1 cellular context compared by ENCODE assay signal in the genomic region with DNA sequence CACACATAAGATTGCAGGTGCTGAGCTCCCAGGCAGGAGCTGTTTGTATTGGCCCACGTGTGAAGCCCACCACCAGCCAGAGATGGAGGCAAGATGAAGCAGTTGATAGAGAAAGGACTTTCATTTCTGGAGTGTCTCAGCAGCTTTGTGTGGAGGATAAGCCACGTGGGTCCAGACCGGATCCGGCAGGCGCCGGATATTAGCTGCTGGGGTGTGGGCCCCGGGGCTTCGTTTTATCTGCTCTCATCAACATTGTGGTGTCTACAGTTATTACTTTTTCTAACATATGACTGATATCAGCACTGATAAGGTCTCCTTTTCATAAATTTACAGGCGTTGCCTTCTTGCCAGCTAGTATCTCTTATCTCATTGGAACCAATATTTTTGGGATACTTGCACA.
TF ChIP-seq lines count a peak whose summit lies in the region.

No MANE protein-coding gene starts in this region.

TF ChIP-seq in K562, 482 proteins besides CTCF, POLR2A, EP300 and RAD21 (continued from another document and continues in another):
- TF ChIP-seq, protein P1, sequence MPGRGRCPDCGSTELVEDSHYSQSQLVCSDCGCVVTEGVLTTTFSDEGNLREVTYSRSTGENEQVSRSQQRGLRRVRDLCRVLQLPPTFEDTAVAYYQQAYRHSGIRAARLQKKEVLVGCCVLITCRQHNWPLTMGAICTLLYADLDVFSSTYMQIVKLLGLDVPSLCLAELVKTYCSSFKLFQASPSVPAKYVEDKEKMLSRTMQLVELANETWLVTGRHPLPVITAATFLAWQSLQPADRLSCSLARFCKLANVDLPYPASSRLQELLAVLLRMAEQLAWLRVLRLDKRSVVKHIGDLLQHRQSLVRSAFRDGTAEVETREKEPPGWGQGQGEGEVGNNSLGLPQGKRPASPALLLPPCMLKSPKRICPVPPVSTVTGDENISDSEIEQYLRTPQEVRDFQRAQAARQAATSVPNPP (IDR thresholded peaks at IDR 0.05; ENCODE audit: borderline replicate concordance, insufficient read depth, insufficient read length), result no peak
- no peak for TF ChIP-seq SIN3A (IDR thresholded peaks at IDR 0.05; ENCODE audit: borderline replicate concordance in 2 of 2, control insufficient read depth in 1 of 2, low read depth in 2 of 2, low read length in 2 of 2)
- TF ChIP-seq GABPA (tag; conservative IDR thresholded peaks at IDR 0.05; ENCODE audit: low read depth), result peak; percentile 60
- TF ChIP-seq TCF7 (IDR thresholded peaks at IDR 0.05; ENCODE audit: borderline replicate concordance), result no peak
- peak; percentile 13; the same call in 1 of the 2 replicates for TF ChIP-seq CXXC5 (CRISPR knock-in tag; IDR thresholded peaks at IDR 0.05)
- no peak for TF ChIP-seq NR1H2 (CRISPR knock-in tag; IDR thresholded peaks at IDR 0.05)
- TF ChIP-seq NCOR1 (IDR thresholded peaks at IDR 0.05), result no peak
- TF ChIP-seq HMG20A (CRISPR knock-in tag; conservative IDR thresholded peaks at IDR 0.05), result no peak
- TF ChIP-seq DPF2 (IDR thresholded peaks at IDR 0.05), result 0 out of 2 replicates have a peak, but pooled peaks have one; percentile 22
- TF ChIP-seq, protein P2, sequence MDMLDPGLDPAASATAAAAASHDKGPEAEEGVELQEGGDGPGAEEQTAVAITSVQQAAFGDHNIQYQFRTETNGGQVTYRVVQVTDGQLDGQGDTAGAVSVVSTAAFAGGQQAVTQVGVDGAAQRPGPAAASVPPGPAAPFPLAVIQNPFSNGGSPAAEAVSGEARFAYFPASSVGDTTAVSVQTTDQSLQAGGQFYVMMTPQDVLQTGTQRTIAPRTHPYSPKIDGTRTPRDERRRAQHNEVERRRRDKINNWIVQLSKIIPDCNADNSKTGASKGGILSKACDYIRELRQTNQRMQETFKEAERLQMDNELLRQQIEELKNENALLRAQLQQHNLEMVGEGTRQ (CRISPR knock-in tag; IDR thresholded peaks at IDR 0.05), result 0 out of 2 replicates have a peak, but pooled peaks have one; percentile 5
- TF ChIP-seq, protein P3, sequence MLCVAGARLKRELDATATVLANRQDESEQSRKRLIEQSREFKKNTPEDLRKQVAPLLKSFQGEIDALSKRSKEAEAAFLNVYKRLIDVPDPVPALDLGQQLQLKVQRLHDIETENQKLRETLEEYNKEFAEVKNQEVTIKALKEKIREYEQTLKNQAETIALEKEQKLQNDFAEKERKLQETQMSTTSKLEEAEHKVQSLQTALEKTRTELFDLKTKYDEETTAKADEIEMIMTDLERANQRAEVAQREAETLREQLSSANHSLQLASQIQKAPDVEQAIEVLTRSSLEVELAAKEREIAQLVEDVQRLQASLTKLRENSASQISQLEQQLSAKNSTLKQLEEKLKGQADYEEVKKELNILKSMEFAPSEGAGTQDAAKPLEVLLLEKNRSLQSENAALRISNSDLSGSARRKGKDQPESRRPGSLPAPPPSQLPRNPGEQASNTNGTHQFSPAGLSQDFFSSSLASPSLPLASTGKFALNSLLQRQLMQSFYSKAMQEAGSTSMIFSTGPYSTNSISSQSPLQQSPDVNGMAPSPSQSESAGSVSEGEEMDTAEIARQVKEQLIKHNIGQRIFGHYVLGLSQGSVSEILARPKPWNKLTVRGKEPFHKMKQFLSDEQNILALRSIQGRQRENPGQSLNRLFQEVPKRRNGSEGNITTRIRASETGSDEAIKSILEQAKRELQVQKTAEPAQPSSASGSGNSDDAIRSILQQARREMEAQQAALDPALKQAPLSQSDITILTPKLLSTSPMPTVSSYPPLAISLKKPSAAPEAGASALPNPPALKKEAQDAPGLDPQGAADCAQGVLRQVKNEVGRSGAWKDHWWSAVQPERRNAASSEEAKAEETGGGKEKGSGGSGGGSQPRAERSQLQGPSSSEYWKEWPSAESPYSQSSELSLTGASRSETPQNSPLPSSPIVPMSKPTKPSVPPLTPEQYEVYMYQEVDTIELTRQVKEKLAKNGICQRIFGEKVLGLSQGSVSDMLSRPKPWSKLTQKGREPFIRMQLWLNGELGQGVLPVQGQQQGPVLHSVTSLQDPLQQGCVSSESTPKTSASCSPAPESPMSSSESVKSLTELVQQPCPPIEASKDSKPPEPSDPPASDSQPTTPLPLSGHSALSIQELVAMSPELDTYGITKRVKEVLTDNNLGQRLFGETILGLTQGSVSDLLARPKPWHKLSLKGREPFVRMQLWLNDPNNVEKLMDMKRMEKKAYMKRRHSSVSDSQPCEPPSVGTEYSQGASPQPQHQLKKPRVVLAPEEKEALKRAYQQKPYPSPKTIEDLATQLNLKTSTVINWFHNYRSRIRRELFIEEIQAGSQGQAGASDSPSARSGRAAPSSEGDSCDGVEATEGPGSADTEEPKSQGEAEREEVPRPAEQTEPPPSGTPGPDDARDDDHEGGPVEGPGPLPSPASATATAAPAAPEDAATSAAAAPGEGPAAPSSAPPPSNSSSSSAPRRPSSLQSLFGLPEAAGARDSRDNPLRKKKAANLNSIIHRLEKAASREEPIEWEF (CRISPR knock-in tag; IDR thresholded peaks at IDR 0.05), result no peak
- TF ChIP-seq SIN3B (IDR thresholded peaks at IDR 0.05; ENCODE audit: low read depth), result no peak
- TF ChIP-seq, protein P4, sequence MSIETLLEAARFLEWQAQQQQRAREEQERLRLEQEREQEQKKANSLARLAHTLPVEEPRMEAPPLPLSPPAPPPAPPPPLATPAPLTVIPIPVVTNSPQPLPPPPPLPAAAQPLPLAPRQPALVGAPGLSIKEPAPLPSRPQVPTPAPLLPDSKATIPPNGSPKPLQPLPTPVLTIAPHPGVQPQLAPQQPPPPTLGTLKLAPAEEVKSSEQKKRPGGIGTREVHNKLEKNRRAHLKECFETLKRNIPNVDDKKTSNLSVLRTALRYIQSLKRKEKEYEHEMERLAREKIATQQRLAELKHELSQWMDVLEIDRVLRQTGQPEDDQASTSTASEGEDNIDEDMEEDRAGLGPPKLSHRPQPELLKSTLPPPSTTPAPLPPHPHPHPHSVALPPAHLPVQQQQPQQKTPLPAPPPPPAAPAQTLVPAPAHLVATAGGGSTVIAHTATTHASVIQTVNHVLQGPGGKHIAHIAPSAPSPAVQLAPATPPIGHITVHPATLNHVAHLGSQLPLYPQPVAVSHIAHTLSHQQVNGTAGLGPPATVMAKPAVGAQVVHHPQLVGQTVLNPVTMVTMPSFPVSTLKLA (conservative IDR thresholded peaks at IDR 0.05), result 0 out of 4 replicates have a peak, but pooled peaks of 1 of the 2 experiments have one; percentile 30
- TF ChIP-seq ZFPM2 (CRISPR knock-in tag; IDR thresholded peaks at IDR 0.05), result no peak
- TF ChIP-seq MYC (IDR thresholded peaks at IDR 0.05; ENCODE audit: low read depth, low read length), result peak; percentile 83
- TF ChIP-seq MYC (CRISPR knock-in tag; IDR thresholded peaks at IDR 0.05; ENCODE audit: borderline replicate concordance, low read depth), result 0 out of 2 replicates have a peak, but pooled peaks have one; percentile 23
- no peak for TF ChIP-seq NCOA6 (IDR thresholded peaks at IDR 0.05)
- peak in 1 of 2 experiments; percentile 6; a peak in 1 of 4 replicates for TF ChIP-seq RCOR1 (IDR thresholded peaks at IDR 0.05; ENCODE audit: borderline replicate concordance in 1 of 2, low read depth in 2 of 2, low read length in 2 of 2)
- TF ChIP-seq SAFB (IDR thresholded peaks at IDR 0.05; ENCODE audit: borderline replicate concordance, low read depth, low read length), result no peak
- TF ChIP-seq DACH1 (IDR thresholded peaks at IDR 0.05; ENCODE audit: partially characterized antibody), result no peak
- TF ChIP-seq KLF16 (IDR thresholded peaks at IDR 0.05), result peak; percentile 70
- TF ChIP-seq, protein P5, sequence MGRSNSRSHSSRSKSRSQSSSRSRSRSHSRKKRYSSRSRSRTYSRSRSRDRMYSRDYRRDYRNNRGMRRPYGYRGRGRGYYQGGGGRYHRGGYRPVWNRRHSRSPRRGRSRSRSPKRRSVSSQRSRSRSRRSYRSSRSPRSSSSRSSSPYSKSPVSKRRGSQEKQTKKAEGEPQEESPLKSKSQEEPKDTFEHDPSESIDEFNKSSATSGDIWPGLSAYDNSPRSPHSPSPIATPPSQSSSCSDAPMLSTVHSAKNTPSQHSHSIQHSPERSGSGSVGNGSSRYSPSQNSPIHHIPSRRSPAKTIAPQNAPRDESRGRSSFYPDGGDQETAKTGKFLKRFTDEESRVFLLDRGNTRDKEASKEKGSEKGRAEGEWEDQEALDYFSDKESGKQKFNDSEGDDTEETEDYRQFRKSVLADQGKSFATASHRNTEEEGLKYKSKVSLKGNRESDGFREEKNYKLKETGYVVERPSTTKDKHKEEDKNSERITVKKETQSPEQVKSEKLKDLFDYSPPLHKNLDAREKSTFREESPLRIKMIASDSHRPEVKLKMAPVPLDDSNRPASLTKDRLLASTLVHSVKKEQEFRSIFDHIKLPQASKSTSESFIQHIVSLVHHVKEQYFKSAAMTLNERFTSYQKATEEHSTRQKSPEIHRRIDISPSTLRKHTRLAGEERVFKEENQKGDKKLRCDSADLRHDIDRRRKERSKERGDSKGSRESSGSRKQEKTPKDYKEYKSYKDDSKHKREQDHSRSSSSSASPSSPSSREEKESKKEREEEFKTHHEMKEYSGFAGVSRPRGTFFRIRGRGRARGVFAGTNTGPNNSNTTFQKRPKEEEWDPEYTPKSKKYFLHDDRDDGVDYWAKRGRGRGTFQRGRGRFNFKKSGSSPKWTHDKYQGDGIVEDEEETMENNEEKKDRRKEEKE (IDR thresholded peaks at IDR 0.05; ENCODE audit: borderline replicate concordance in 1 of 2, control insufficient read depth in 1 of 2, low read depth in 2 of 2, low read length in 1 of 2), result no peak
- no peak for TF ChIP-seq PML (IDR thresholded peaks at IDR 0.05; ENCODE audit: low read length)
- TF ChIP-seq, protein P6, sequence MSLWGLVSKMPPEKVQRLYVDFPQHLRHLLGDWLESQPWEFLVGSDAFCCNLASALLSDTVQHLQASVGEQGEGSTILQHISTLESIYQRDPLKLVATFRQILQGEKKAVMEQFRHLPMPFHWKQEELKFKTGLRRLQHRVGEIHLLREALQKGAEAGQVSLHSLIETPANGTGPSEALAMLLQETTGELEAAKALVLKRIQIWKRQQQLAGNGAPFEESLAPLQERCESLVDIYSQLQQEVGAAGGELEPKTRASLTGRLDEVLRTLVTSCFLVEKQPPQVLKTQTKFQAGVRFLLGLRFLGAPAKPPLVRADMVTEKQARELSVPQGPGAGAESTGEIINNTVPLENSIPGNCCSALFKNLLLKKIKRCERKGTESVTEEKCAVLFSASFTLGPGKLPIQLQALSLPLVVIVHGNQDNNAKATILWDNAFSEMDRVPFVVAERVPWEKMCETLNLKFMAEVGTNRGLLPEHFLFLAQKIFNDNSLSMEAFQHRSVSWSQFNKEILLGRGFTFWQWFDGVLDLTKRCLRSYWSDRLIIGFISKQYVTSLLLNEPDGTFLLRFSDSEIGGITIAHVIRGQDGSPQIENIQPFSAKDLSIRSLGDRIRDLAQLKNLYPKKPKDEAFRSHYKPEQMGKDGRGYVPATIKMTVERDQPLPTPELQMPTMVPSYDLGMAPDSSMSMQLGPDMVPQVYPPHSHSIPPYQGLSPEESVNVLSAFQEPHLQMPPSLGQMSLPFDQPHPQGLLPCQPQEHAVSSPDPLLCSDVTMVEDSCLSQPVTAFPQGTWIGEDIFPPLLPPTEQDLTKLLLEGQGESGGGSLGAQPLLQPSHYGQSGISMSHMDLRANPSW (CRISPR knock-in tag; IDR thresholded peaks at IDR 0.05), result no peak
- no peak for TF ChIP-seq TGIF2 (CRISPR knock-in tag; IDR thresholded peaks at IDR 0.05)
- TF ChIP-seq, protein P7, sequence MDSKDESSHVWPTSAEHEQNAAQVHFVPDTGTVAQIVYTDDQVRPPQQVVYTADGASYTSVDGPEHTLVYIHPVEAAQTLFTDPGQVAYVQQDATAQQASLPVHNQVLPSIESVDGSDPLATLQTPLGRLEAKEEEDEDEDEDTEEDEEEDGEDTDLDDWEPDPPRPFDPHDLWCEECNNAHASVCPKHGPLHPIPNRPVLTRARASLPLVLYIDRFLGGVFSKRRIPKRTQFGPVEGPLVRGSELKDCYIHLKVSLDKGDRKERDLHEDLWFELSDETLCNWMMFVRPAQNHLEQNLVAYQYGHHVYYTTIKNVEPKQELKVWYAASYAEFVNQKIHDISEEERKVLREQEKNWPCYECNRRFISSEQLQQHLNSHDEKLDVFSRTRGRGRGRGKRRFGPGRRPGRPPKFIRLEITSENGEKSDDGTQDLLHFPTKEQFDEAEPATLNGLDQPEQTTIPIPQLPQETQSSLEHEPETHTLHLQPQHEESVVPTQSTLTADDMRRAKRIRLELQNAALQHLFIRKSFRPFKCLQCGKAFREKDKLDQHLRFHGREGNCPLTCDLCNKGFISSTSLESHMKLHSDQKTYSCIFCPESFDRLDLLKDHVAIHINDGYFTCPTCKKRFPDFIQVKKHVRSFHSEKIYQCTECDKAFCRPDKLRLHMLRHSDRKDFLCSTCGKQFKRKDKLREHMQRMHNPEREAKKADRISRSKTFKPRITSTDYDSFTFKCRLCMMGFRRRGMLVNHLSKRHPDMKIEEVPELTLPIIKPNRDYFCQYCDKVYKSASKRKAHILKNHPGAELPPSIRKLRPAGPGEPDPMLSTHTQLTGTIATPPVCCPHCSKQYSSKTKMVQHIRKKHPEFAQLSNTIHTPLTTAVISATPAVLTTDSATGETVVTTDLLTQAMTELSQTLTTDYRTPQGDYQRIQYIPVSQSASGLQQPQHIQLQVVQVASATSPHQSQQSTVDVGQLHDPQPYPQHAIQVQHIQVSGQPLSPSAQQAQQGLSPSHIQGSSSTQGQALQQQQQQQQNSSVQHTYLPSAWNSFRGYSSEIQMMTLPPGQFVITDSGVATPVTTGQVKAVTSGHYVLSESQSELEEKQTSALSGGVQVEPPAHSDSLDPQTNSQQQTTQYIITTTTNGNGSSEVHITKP (IDR thresholded peaks at IDR 0.05; ENCODE audit: partially characterized antibody), result no peak
- 0 out of 2 replicates have a peak, but pooled peaks have one; percentile 35 for TF ChIP-seq EP400 (IDR thresholded peaks at IDR 0.05)
- no peak for TF ChIP-seq FUS (optimal IDR thresholded peaks at IDR 0.05; ENCODE audit: low read depth, low read length)
- TF ChIP-seq HNRNPK (IDR thresholded peaks at IDR 0.05; ENCODE audit: low read depth, low read length, poor library complexity, severe bottlenecking), result no peak
- TF ChIP-seq KLF1 (tag; IDR thresholded peaks at IDR 0.05), result no peak
- TF ChIP-seq RUNX1 (IDR thresholded peaks at IDR 0.05; ENCODE audit: low read depth), result no peak
- TF ChIP-seq PCBP2 (IDR thresholded peaks at IDR 0.05; ENCODE audit: low read depth, low read length, poor library complexity, severe bottlenecking), result no peak
- no peak for TF ChIP-seq ESRRA (IDR thresholded peaks at IDR 0.05; ENCODE audit: borderline replicate concordance, low read depth)
- TF ChIP-seq BRCA1 (IDR thresholded peaks at IDR 0.05), result no peak
- TF ChIP-seq BRCA1 (CRISPR knock-in tag; IDR thresholded peaks at IDR 0.05), result no peak
- TF ChIP-seq ARHGAP35 (IDR thresholded peaks at IDR 0.05; ENCODE audit: partially characterized antibody), result no peak
- TF ChIP-seq, protein P8, sequence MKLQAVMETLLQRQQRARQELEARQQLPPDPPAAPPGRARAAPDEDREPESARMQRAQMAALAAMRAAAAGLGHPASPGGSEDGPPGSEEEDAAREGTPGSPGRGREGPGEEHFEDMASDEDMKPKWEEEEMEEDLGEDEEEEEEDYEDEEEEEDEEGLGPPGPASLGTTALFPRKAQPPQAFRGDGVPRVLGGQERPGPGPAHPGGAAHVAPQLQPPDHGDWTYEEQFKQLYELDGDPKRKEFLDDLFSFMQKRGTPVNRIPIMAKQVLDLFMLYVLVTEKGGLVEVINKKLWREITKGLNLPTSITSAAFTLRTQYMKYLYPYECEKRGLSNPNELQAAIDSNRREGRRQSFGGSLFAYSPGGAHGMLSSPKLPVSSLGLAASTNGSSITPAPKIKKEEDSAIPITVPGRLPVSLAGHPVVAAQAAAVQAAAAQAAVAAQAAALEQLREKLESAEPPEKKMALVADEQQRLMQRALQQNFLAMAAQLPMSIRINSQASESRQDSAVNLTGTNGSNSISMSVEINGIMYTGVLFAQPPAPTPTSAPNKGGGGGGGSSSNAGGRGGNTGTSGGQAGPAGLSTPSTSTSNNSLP (IDR thresholded peaks at IDR 0.05; ENCODE audit: borderline replicate concordance, low read depth, low read length), result no peak
- no peak for TF ChIP-seq ARNT (IDR thresholded peaks at IDR 0.05)
- no peak for TF ChIP-seq HDAC1 (IDR thresholded peaks at IDR 0.05)
- no peak for TF ChIP-seq CEBPB (tag; IDR thresholded peaks at IDR 0.05)
- no peak for TF ChIP-seq NR2C1 (IDR thresholded peaks at IDR 0.05)
- no peak for TF ChIP-seq NR2C1 (tag; IDR thresholded peaks at IDR 0.05)
